ENCODE assay signal across 28 cellular contexts in genomic region chr10:130740166-130740565, GRCh38.
"Had no signal": no experiment of that assay in that cellular context is flagged by ENCODE, and none has a peak within 500 bp of the region (broad histone marks: within the 10 kb centered on the region; RNA-seq: fewer than 3 reads in every experiment).

No MANE protein-coding gene starts in this region.

- H3K4me3 ChIP-seq: SK-N-MC had no signal

- H3K27me3 Mint-ChIP-seq: activated B cell treated with CpG ODN at 0.5 μM for 24 hours; activated CD4-positive, alpha-beta T cell treated with anti-CD3 and anti-CD28 coated beads, Interleukin-2, amount 10 ng/mL, durations not matched to agents 24 days and 14 days; activated CD8-positive, alpha-beta memory T cell treated with anti-CD3 and anti-CD28 coated beads, Interleukin-2, amount 10 ng/mL, durations not matched to agents 7 days and 5 days; activated naive CD4-positive, alpha-beta T cell treated with anti-CD3 and anti-CD28 coated beads, Interleukin-2, amount 10 ng/mL, durations not matched to agents 7 days and 5 days; activated T-cell treated with anti-CD3 and anti-CD28 coated beads, Interleukin-2, amount 50 U/mL, for 24 hours had no signal

- H3K9me3 Mint-ChIP-seq: activated B cell treated with CpG ODN at 0.5 μM for 24 hours; activated T-cell treated with anti-CD3 and anti-CD28 coated beads, Interleukin-2, amount 50 U/mL, for 24 hours had no signal

- H3K36me3 Mint-ChIP-seq: activated CD8-positive, alpha-beta memory T cell treated with anti-CD3 and anti-CD28 coated beads, Interleukin-2, amount 10 ng/mL, durations not matched to agents 7 days and 5 days; activated naive CD4-positive, alpha-beta T cell treated with anti-CD3 and anti-CD28 coated beads, Interleukin-2, amount 10 ng/mL, durations not matched to agents 7 days and 5 days; activated naive CD8-positive, alpha-beta T cell treated with anti-CD3 and anti-CD28 coated beads for 36 hours; T-cell had no signal

- H3K4me3 Mint-ChIP-seq: activated B cell treated with CpG ODN at 0.5 μM for 24 hours; activated CD4-positive, alpha-beta T cell treated with anti-CD3 and anti-CD28 coated beads, Interleukin-2, amount 10 ng/mL, durations not matched to agents 24 days and 14 days; activated CD8-positive, alpha-beta memory T cell treated with anti-CD3 and anti-CD28 coated beads, Interleukin-2, amount 10 ng/mL, durations not matched to agents 7 days and 5 days; activated naive CD4-positive, alpha-beta T cell treated with anti-CD3 and anti-CD28 coated beads, Interleukin-2, amount 10 ng/mL, durations not matched to agents 7 days and 5 days; activated naive CD8-positive, alpha-beta T cell treated with anti-CD3 and anti-CD28 coated beads for 36 hours; activated T-cell treated with anti-CD3 and anti-CD28 coated beads, Interleukin-2, amount 50 U/mL, for 24 hours; activated T-helper 1 cell treated with anti-CD3 and anti-CD28 coated beads, Interleukin-12 subunit alpha, Interleukin-12 subunit beta, Interleukin-2, Interleukin-4 antibody, amounts not matched to agents 30 ng/mL and 10 ng/mL and 1 ng/mL, durations not matched to agents 14 hours and 24 hours and 36 hours; T-cell had no signal

- DNase-seq: activated B cell treated with CpG ODN at 0.5 μM for 24 hours; activated CD4-positive, alpha-beta T cell treated with anti-CD3 and anti-CD28 coated beads for 1 hour; activated CD4-positive, alpha-beta T cell treated with anti-CD3 and anti-CD28 coated beads, Interleukin-2, amount 10 ng/mL, durations not matched to agents 24 days and 14 days; activated CD4-positive, alpha-beta T cell treated with anti-CD3 and anti-CD28 coated beads, Interleukin-2, amount 50 U/mL, for 48 hours; activated CD8-positive, alpha-beta memory T cell treated with anti-CD3 and anti-CD28 coated beads, Interleukin-2, amount 10 ng/mL, durations not matched to agents 7 days and 5 days; activated gamma-delta T cell treated with Interleukin-2 at 50 U/mL for 16 hours; activated naive CD4-positive, alpha-beta T cell treated with anti-CD3 and anti-CD28 coated beads, Interleukin-2, amount 10 ng/mL, durations not matched to agents 7 days and 5 days; activated naive CD8-positive, alpha-beta T cell treated with anti-CD3 and anti-CD28 coated beads for 36 hours; brain microvascular endothelial cell; KG1; NCI-H1048; NCI-H1417; NCI-H1694; NCI-H2029; NCI-H2107; NCI-H2171 treated with DMSO at 0.1 percent for 48 hours; NCI-H226; NCI-H510A treated with DMSO at 0.1 percent for 48 hours; NCI-H69; NK-92 treated with Interleukin-12 subunit alpha and Interleukin-12 subunit beta, amount 100 ng/mL, for 24 hours; OCI-M1; RPMI8226; T-cell; T-helper 2 cell; T1000 had no signal

- H3K4me1 Mint-ChIP-seq: activated B cell treated with CpG ODN at 0.5 μM for 24 hours; activated CD4-positive, alpha-beta T cell treated with anti-CD3 and anti-CD28 coated beads, Interleukin-2, amount 10 ng/mL, durations not matched to agents 24 days and 14 days; activated CD8-positive, alpha-beta memory T cell treated with anti-CD3 and anti-CD28 coated beads, Interleukin-2, amount 10 ng/mL, durations not matched to agents 7 days and 5 days; activated naive CD4-positive, alpha-beta T cell treated with anti-CD3 and anti-CD28 coated beads, Interleukin-2, amount 10 ng/mL, durations not matched to agents 7 days and 5 days; T-cell had no signal

- H3K27ac Mint-ChIP-seq: activated B cell treated with CpG ODN at 0.5 μM for 24 hours; activated CD4-positive, alpha-beta T cell treated with anti-CD3 and anti-CD28 coated beads, Interleukin-2, amount 10 ng/mL, durations not matched to agents 24 days and 14 days; activated CD8-positive, alpha-beta memory T cell treated with anti-CD3 and anti-CD28 coated beads, Interleukin-2, amount 10 ng/mL, durations not matched to agents 7 days and 5 days; activated naive CD4-positive, alpha-beta T cell treated with anti-CD3 and anti-CD28 coated beads, Interleukin-2, amount 10 ng/mL, durations not matched to agents 7 days and 5 days; activated naive CD8-positive, alpha-beta T cell treated with anti-CD3 and anti-CD28 coated beads for 36 hours; activated T-cell treated with anti-CD3 and anti-CD28 coated beads, Interleukin-2, amount 50 U/mL, for 24 hours; activated T-helper 1 cell treated with anti-CD3 and anti-CD28 coated beads, Interleukin-12 subunit alpha, Interleukin-12 subunit beta, Interleukin-2, Interleukin-4 antibody, amounts not matched to agents 30 ng/mL and 10 ng/mL and 1 ng/mL, durations not matched to agents 14 hours and 24 hours and 36 hours; T-cell had no signal
